In genomic region chr2:25241452-25241851, GRCh38 we compare ENCODE assay signal across 28 cellular contexts.
"Had no signal": no experiment of that assay in that cellular context is flagged by ENCODE, and none has a peak within 500 bp of the region (broad histone marks: within the 10 kb centered on the region; RNA-seq: fewer than 3 reads in every experiment).

No MANE protein-coding gene starts in this region.

- H3K9me3 ChIP-seq: MG63, SJCRH30, SK-N-SH had no signal

- H3K4me2 ChIP-seq: KMS-11, SK-N-SH had no signal

- H3K4me1 ChIP-seq: SJCRH30 had no signal

- ATAC-seq: activated T-cell treated with anti-CD3 and anti-CD28 coated beads, Interleukin-2, amount 50 U/mL, for 72 hours had no signal

- H3K4me3 ChIP-seq: MG63, SJCRH30 had no signal

- DNase-seq: activated CD4-positive, alpha-beta memory T cell treated with anti-CD3 and anti-CD28 coated beads for 36 hours; activated CD4-positive, alpha-beta T cell treated with anti-CD3 and anti-CD28 coated beads, Interleukin-2, amount 10 ng/mL, durations not matched to agents 7 days and 5 days; activated CD4-positive, CD25-positive, alpha-beta regulatory T cell; activated CD8-positive, alpha-beta memory T cell treated with anti-CD3 and anti-CD28 coated beads for 24 hours; activated gamma-delta T cell treated with Interleukin-2 at 50 U/mL for 16 hours; activated naive CD4-positive, alpha-beta T cell treated with anti-CD3 and anti-CD28 coated beads, Interleukin-2, amount 10 ng/mL, durations not matched to agents 7 days and 5 days; activated naive CD8-positive, alpha-beta T cell treated with anti-CD3 and anti-CD28 coated beads for 36 hours; activated T-cell treated with anti-CD3 and anti-CD28 coated beads, Interleukin-2, amount 50 U/mL, for 72 hours; brain microvascular endothelial cell; MG63; MV-4-11; NCI-H1092 treated with DMSO at 0.1 percent for 48 hours; NCI-H1417 treated with DMSO at 0.1 percent for 48 hours; NCI-H1694; NCI-H2029; NCI-H2107; NCI-H2171 treated with DMSO at 0.1 percent for 48 hours; NCI-H226; NCI-H510A; NCI-H526 treated with DMSO at 0.1 percent for 48 hours; NCI-H82; Right ventricle myocardium superior; RPMI8226; SJCRH30; SK-N-SH; T-helper 1 cell had no signal

- H3K27me3 ChIP-seq: brain microvascular endothelial cell, MG63, SJCRH30 had no signal

- H3K27ac ChIP-seq: brain microvascular endothelial cell, KMS-11, SJCRH30, VCaP had no signal
